Comparison of ENCODE assay signal across 11 cellular contexts in genomic region chrX:114619874-114620273, GRCh38. TPM values are rescaled to one million over a fixed set of nuclear protein-coding genes. Genes with fewer than 3 reads are reported as not detected.
DNase-seq lines count a peak whose midpoint lies in the region; ATAC-seq and TF ChIP-seq lines count a peak whose summit lies in the region.
"Had no signal": no experiment of that assay in that cellular context is flagged by ENCODE, and none has a peak within 500 bp of the region (broad histone marks: within the 10 kb centered on the region; RNA-seq: fewer than 3 reads in every experiment).

No MANE protein-coding gene starts in this region.

- DNase-seq in AG08396 (ENCODE audit: low spot score) (peak; percentile 7), NT2/D1 (ENCODE audit: low read depth, low spot score) (peak; percentile 11), fibroblast of villous mesenchyme (ENCODE audit: low read depth) (no peak), GM10266 (ENCODE audit: extremely low spot score) (no peak), MG63 (no peak)
- no peak for DNase-seq in activated T-helper 2 cell treated with anti-CD3 and anti-CD28 coated beads, Interferon-gamma antibody, Interleukin-2, Interleukin-4, amounts not matched to agents 10 μg/mL and 5 μg/mL and 100 μg/mL, durations not matched to agents 14 hours and 24 hours and 36 hours (ENCODE audit: low spot score)
- DNase-seq in central memory CD4-positive, alpha-beta T cell, result no peak
- DNase-seq: GDM1, NCI-H69 had no signal

- H3K4me3 Mint-ChIP-seq in activated T-helper 2 cell treated with anti-CD3 and anti-CD28 coated beads, Interferon-gamma antibody, Interleukin-2, Interleukin-4, amounts not matched to agents 10 μg/mL and 5 μg/mL and 100 μg/mL, durations not matched to agents 14 hours and 24 hours and 36 hours (ENCODE audit: low read depth), result no peak overlapping the region

- H3K27me3 Mint-ChIP-seq in activated T-helper 2 cell treated with anti-CD3 and anti-CD28 coated beads, Interferon-gamma antibody, Interleukin-2, Interleukin-4, amounts not matched to agents 10 μg/mL and 5 μg/mL and 100 μg/mL, durations not matched to agents 14 hours and 24 hours and 36 hours (ENCODE audit: low read depth), result no peaks in the 10 kb centered on the region

- intact Hi-C loops in activated T-helper 2 cell treated with anti-CD3 and anti-CD28 coated beads, Interferon-gamma antibody, Interleukin-2, Interleukin-4, amounts not matched to agents 10 μg/mL and 5 μg/mL and 100 μg/mL, durations not matched to agents 14 hours and 24 hours and 36 hours (cut with micrococcal nuclease), result no loop called here

- H3K9ac ChIP-seq in NT2/D1 (ENCODE audit: insufficient read length, low read depth), result no peak overlapping the region

- peak; percentile 78 for ATAC-seq in GM18909 (IDR thresholded peaks at IDR 0.05; ENCODE audit: poor library complexity, unreplicated experiment)

- no peaks in the 10 kb centered on the region for H3K36me3 Mint-ChIP-seq in activated T-helper 2 cell treated with anti-CD3 and anti-CD28 coated beads, Interferon-gamma antibody, Interleukin-2, Interleukin-4, amounts not matched to agents 10 μg/mL and 5 μg/mL and 100 μg/mL, durations not matched to agents 14 hours and 24 hours and 36 hours (ENCODE audit: low read depth)

- no peaks in the 10 kb centered on the region for H3K9me3 Mint-ChIP-seq in activated T-helper 2 cell treated with anti-CD3 and anti-CD28 coated beads, Interferon-gamma antibody, Interleukin-2, Interleukin-4, amounts not matched to agents 10 μg/mL and 5 μg/mL and 100 μg/mL, durations not matched to agents 14 hours and 24 hours and 36 hours

- no peaks in the 10 kb centered on the region for H3K4me1 Mint-ChIP-seq in activated T-helper 2 cell treated with anti-CD3 and anti-CD28 coated beads, Interferon-gamma antibody, Interleukin-2, Interleukin-4, amounts not matched to agents 10 μg/mL and 5 μg/mL and 100 μg/mL, durations not matched to agents 14 hours and 24 hours and 36 hours (ENCODE audit: low read depth)

- TF ChIP-seq CTCF in fibroblast of villous mesenchyme (IDR thresholded peaks at IDR 0.05; ENCODE audit: insufficient read depth, low read depth, low read length), result peak; percentile 52
- no peak for TF ChIP-seq CTCF in GM10266 (IDR thresholded peaks at IDR 0.05; ENCODE audit: control insufficient read depth, insufficient read depth, low read depth, missing control alignments)

- H3K4me3 ChIP-seq in NT2/D1 (ENCODE audit: insufficient read length, low read depth) (no peak overlapping the region), fibroblast of villous mesenchyme (ENCODE audit: low read depth, low read length) (no peak overlapping the region), MG63 (no peak overlapping the region)

- no peaks in the 10 kb centered on the region for H3K36me3 ChIP-seq in NT2/D1 (ENCODE audit: insufficient read depth, insufficient read length, low read length)
- no peaks in the 10 kb centered on the region for H3K36me3 ChIP-seq in MG63

- no peak overlapping the region for H3K27ac Mint-ChIP-seq in activated T-helper 2 cell treated with anti-CD3 and anti-CD28 coated beads, Interferon-gamma antibody, Interleukin-2, Interleukin-4, amounts not matched to agents 10 μg/mL and 5 μg/mL and 100 μg/mL, durations not matched to agents 14 hours and 24 hours and 36 hours

- no peaks in the 10 kb centered on the region for H3K4me1 ChIP-seq in NT2/D1 (ENCODE audit: insufficient read depth, insufficient read length)

- no peaks in the 10 kb centered on the region for H3K9me3 ChIP-seq in NT2/D1 (ENCODE audit: insufficient read depth, low read length)
- H3K9me3 ChIP-seq in MG63, result no peaks in the 10 kb centered on the region

- H3K27me3 ChIP-seq in NT2/D1 (ENCODE audit: insufficient read depth, insufficient read length) (no peaks in the 10 kb centered on the region), MG63 (no peaks in the 10 kb centered on the region)

RNA-seq across cellular contexts. Expression of gene HTR2C, which starts 36.0 kb away (rescaled TPM):
- under 0.01 TPM in 2 replicates for total RNA-seq in fibroblast of villous mesenchyme
- total RNA-seq in activated T-helper 2 cell treated with anti-CD3 and anti-CD28 coated beads, Interferon-gamma antibody, Interleukin-2, Interleukin-4, amounts not matched to agents 10 μg/mL and 5 μg/mL and 100 μg/mL, durations not matched to agents 14 hours and 24 hours and 36 hours, result not detected in 2 replicates
- not detected in 2 replicates for total RNA-seq in MG63 (2014; rRNA removed; shearing (Covaris generic); ENCODE audit: low replicate concordance)
- total RNA-seq: skeletal muscle tissue had no signal

Comparison
In these comparisons a context has a peak if more than half of its experiments do, and no peak if none do; other contexts are left out.
1. DNase-seq: peak in AG08396 (single experiment) and NT2/D1 (single experiment); none in fibroblast of villous mesenchyme (single experiment), activated T-helper 2 cell treated with anti-CD3 and anti-CD28 coated beads, Interferon-gamma antibody, Interleukin-2, Interleukin-4, amounts not matched to agents 10 μg/mL and 5 μg/mL and 100 μg/mL, durations not matched to agents 14 hours and 24 hours and 36 hours (single experiment), GM10266 (single experiment), central memory CD4-positive, alpha-beta T cell (single experiment) and MG63 (single experiment).